In the genomic region with DNA sequence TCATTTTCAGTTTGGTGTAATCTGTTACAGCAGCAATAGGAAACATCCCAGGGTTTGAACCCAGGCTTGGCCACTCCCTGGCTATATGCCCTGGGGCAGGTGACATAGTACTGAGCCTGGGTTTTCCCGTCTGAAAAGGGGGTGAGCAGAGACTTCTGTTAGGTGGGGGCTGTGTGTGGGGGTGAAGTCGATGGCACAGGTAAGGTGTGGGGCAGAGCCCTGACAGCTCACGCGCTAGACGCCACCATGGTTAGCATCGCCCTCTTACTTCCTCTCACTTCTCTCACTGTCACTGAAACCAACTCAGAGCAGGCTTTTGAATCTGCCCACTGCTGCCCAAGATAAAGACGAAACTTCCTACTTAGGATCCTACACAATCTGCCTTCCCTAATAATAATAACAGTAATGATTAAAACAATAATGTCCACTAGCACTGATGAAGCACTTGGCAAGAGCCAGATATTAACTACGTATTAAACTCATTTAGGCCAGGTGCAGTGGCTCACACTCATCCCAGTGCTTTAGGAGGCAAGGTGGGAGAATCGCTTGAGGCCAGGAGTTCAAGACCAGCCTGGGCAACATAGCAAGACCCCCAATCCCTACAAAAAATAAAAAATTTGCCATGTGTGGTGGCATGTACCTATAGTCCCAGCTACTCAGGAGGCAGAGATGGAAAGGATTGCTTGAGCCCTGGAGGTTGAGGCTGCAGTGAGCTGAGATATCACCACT, we compare ENCODE assay signal across 1 cellular context.
TF ChIP-seq lines count a peak whose summit lies in the region.

No MANE protein-coding gene starts in this region.

TF ChIP-seq in HepG2, 621 proteins besides CTCF, POLR2A, EP300 and RAD21 (continued from another document):
- TF ChIP-seq, protein P1, sequence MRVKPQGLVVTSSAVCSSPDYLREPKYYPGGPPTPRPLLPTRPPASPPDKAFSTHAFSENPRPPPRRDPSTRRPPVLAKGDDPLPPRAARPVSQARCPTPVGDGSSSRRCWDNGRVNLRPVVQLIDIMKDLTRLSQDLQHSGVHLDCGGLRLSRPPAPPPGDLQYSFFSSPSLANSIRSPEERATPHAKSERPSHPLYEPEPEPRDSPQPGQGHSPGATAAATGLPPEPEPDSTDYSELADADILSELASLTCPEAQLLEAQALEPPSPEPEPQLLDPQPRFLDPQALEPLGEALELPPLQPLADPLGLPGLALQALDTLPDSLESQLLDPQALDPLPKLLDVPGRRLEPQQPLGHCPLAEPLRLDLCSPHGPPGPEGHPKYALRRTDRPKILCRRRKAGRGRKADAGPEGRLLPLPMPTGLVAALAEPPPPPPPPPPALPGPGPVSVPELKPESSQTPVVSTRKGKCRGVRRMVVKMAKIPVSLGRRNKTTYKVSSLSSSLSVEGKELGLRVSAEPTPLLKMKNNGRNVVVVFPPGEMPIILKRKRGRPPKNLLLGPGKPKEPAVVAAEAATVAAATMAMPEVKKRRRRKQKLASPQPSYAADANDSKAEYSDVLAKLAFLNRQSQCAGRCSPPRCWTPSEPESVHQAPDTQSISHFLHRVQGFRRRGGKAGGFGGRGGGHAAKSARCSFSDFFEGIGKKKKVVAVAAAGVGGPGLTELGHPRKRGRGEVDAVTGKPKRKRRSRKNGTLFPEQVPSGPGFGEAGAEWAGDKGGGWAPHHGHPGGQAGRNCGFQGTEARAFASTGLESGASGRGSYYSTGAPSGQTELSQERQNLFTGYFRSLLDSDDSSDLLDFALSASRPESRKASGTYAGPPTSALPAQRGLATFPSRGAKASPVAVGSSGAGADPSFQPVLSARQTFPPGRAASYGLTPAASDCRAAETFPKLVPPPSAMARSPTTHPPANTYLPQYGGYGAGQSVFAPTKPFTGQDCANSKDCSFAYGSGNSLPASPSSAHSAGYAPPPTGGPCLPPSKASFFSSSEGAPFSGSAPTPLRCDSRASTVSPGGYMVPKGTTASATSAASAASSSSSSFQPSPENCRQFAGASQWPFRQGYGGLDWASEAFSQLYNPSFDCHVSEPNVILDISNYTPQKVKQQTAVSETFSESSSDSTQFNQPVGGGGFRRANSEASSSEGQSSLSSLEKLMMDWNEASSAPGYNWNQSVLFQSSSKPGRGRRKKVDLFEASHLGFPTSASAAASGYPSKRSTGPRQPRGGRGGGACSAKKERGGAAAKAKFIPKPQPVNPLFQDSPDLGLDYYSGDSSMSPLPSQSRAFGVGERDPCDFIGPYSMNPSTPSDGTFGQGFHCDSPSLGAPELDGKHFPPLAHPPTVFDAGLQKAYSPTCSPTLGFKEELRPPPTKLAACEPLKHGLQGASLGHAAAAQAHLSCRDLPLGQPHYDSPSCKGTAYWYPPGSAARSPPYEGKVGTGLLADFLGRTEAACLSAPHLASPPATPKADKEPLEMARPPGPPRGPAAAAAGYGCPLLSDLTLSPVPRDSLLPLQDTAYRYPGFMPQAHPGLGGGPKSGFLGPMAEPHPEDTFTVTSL (CRISPR knock-in tag; IDR thresholded peaks at IDR 0.05; ENCODE audit: borderline replicate concordance), result 0 out of 2 replicates have a peak, but pooled peaks have one; percentile 13
- TF ChIP-seq, protein P2, sequence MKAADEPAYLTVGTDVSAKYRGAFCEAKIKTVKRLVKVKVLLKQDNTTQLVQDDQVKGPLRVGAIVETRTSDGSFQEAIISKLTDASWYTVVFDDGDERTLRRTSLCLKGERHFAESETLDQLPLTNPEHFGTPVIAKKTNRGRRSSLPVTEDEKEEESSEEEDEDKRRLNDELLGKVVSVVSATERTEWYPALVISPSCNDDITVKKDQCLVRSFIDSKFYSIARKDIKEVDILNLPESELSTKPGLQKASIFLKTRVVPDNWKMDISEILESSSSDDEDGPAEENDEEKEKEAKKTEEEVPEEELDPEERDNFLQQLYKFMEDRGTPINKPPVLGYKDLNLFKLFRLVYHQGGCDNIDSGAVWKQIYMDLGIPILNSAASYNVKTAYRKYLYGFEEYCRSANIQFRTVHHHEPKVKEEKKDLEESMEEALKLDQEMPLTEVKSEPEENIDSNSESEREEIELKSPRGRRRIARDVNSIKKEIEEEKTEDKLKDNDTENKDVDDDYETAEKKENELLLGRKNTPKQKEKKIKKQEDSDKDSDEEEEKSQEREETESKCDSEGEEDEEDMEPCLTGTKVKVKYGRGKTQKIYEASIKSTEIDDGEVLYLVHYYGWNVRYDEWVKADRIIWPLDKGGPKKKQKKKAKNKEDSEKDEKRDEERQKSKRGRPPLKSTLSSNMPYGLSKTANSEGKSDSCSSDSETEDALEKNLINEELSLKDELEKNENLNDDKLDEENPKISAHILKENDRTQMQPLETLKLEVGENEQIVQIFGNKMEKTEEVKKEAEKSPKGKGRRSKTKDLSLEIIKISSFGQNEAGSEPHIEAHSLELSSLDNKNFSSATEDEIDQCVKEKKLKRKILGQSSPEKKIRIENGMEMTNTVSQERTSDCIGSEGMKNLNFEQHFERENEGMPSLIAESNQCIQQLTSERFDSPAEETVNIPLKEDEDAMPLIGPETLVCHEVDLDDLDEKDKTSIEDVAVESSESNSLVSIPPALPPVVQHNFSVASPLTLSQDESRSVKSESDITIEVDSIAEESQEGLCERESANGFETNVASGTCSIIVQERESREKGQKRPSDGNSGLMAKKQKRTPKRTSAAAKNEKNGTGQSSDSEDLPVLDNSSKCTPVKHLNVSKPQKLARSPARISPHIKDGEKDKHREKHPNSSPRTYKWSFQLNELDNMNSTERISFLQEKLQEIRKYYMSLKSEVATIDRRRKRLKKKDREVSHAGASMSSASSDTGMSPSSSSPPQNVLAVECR (CRISPR knock-in tag; IDR thresholded peaks at IDR 0.05; ENCODE audit: borderline replicate concordance), result 0 out of 2 replicates have a peak, but pooled peaks have one; percentile 32
- TF ChIP-seq FOSL2 (CRISPR knock-in tag; IDR thresholded peaks at IDR 0.05), result 0 out of 2 replicates have a peak, but pooled peaks have one; percentile 11
- no peak for TF ChIP-seq ZNF546 (CRISPR knock-in tag; conservative IDR thresholded peaks at IDR 0.05)
- TF ChIP-seq, protein P3, sequence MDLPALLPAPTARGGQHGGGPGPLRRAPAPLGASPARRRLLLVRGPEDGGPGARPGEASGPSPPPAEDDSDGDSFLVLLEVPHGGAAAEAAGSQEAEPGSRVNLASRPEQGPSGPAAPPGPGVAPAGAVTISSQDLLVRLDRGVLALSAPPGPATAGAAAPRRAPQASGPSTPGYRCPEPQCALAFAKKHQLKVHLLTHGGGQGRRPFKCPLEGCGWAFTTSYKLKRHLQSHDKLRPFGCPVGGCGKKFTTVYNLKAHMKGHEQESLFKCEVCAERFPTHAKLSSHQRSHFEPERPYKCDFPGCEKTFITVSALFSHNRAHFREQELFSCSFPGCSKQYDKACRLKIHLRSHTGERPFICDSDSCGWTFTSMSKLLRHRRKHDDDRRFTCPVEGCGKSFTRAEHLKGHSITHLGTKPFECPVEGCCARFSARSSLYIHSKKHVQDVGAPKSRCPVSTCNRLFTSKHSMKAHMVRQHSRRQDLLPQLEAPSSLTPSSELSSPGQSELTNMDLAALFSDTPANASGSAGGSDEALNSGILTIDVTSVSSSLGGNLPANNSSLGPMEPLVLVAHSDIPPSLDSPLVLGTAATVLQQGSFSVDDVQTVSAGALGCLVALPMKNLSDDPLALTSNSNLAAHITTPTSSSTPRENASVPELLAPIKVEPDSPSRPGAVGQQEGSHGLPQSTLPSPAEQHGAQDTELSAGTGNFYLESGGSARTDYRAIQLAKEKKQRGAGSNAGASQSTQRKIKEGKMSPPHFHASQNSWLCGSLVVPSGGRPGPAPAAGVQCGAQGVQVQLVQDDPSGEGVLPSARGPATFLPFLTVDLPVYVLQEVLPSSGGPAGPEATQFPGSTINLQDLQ (CRISPR knock-in tag; IDR thresholded peaks at IDR 0.05), result no peak
- 0 out of 2 replicates have a peak, but pooled peaks have one; percentile 9 for TF ChIP-seq ZNF430 (CRISPR knock-in tag; IDR thresholded peaks at IDR 0.05)
- TF ChIP-seq ZNF549 (CRISPR knock-in tag; IDR thresholded peaks at IDR 0.05), result no peak
- no peak for TF ChIP-seq SMARCE1 (IDR thresholded peaks at IDR 0.05; ENCODE audit: borderline replicate concordance)
- TF ChIP-seq RFX5 (IDR thresholded peaks at IDR 0.05; ENCODE audit: low read depth, low read length), result no peak
- TF ChIP-seq BORCS8-MEF2B (CRISPR knock-in tag; IDR thresholded peaks at IDR 0.05), result 0 out of 2 replicates have a peak, but pooled peaks have one; percentile 26
- 0 out of 2 replicates have a peak, but pooled peaks have one; percentile 20 for TF ChIP-seq SALL1 (CRISPR knock-in tag; IDR thresholded peaks at IDR 0.05)
- no peak for TF ChIP-seq NFYB (CRISPR knock-in tag; IDR thresholded peaks at IDR 0.05)
- no peak for TF ChIP-seq TRIM24 (CRISPR knock-in tag; IDR thresholded peaks at IDR 0.05)
- TF ChIP-seq ARNT2 (CRISPR knock-in tag; IDR thresholded peaks at IDR 0.05; ENCODE audit: low read depth), result 0 out of 2 replicates have a peak, but pooled peaks have one; percentile 46
- TF ChIP-seq KAT7 (CRISPR knock-in tag; IDR thresholded peaks at IDR 0.05; ENCODE audit: borderline replicate concordance), result 0 out of 2 replicates have a peak, but pooled peaks have one; percentile 24
- no peak for TF ChIP-seq CREBL2 (CRISPR knock-in tag; IDR thresholded peaks at IDR 0.05; ENCODE audit: borderline replicate concordance)
- TF ChIP-seq, protein P4, sequence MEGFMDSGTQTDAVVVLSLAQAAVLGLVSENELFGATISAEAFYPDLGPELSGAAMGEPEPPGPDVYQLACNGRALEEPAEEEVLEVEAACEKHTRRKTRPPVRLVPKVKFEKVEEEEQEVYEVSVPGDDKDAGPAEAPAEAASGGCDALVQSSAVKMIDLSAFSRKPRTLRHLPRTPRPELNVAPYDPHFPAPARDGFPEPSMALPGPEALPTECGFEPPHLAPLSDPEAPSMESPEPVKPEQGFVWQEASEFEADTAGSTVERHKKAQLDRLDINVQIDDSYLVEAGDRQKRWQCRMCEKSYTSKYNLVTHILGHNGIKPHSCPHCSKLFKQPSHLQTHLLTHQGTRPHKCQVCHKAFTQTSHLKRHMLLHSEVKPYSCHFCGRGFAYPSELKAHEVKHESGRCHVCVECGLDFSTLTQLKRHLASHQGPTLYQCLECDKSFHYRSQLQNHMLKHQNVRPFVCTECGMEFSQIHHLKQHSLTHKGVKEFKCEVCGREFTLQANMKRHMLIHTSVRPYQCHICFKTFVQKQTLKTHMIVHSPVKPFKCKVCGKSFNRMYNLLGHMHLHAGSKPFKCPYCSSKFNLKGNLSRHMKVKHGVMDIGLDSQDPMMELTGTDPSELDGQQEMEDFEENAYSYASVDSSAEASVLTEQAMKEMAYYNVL (CRISPR knock-in tag; IDR thresholded peaks at IDR 0.05; ENCODE audit: borderline replicate concordance), result 0 out of 2 replicates have a peak, but pooled peaks have one; percentile 26
- no peak for TF ChIP-seq ZNF75D (CRISPR knock-in tag; IDR thresholded peaks at IDR 0.05; ENCODE audit: borderline replicate concordance)
- TF ChIP-seq, protein P5, sequence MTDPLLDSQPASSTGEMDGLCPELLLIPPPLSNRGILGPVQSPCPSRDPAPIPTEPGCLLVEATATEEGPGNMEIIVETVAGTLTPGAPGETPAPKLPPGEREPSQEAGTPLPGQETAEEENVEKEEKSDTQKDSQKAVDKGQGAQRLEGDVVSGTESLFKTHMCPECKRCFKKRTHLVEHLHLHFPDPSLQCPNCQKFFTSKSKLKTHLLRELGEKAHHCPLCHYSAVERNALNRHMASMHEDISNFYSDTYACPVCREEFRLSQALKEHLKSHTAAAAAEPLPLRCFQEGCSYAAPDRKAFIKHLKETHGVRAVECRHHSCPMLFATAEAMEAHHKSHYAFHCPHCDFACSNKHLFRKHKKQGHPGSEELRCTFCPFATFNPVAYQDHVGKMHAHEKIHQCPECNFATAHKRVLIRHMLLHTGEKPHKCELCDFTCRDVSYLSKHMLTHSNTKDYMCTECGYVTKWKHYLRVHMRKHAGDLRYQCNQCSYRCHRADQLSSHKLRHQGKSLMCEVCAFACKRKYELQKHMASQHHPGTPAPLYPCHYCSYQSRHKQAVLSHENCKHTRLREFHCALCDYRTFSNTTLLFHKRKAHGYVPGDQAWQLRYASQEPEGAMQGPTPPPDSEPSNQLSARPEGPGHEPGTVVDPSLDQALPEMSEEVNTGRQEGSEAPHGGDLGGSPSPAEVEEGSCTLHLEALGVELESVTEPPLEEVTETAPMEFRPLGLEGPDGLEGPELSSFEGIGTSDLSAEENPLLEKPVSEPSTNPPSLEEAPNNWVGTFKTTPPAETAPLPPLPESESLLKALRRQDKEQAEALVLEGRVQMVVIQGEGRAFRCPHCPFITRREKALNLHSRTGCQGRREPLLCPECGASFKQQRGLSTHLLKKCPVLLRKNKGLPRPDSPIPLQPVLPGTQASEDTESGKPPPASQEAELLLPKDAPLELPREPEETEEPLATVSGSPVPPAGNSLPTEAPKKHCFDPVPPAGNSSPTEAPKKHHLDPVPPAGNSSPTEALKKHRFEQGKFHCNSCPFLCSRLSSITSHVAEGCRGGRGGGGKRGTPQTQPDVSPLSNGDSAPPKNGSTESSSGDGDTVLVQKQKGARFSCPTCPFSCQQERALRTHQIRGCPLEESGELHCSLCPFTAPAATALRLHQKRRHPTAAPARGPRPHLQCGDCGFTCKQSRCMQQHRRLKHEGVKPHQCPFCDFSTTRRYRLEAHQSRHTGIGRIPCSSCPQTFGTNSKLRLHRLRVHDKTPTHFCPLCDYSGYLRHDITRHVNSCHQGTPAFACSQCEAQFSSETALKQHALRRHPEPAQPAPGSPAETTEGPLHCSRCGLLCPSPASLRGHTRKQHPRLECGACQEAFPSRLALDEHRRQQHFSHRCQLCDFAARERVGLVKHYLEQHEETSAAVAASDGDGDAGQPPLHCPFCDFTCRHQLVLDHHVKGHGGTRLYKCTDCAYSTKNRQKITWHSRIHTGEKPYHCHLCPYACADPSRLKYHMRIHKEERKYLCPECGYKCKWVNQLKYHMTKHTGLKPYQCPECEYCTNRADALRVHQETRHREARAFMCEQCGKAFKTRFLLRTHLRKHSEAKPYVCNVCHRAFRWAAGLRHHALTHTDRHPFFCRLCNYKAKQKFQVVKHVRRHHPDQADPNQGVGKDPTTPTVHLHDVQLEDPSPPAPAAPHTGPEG (CRISPR knock-in tag; IDR thresholded peaks at IDR 0.05), result no peak
- 0 out of 2 replicates have a peak, but pooled peaks have one; percentile 22 for TF ChIP-seq TARDBP (CRISPR knock-in tag; IDR thresholded peaks at IDR 0.05)
- TF ChIP-seq U2AF2 (IDR thresholded peaks at IDR 0.05; ENCODE audit: low read depth, low read length), result no peak
- no peak for TF ChIP-seq ZNF136 (CRISPR knock-in tag; IDR thresholded peaks at IDR 0.05; ENCODE audit: low read depth)
- TF ChIP-seq, protein P6, sequence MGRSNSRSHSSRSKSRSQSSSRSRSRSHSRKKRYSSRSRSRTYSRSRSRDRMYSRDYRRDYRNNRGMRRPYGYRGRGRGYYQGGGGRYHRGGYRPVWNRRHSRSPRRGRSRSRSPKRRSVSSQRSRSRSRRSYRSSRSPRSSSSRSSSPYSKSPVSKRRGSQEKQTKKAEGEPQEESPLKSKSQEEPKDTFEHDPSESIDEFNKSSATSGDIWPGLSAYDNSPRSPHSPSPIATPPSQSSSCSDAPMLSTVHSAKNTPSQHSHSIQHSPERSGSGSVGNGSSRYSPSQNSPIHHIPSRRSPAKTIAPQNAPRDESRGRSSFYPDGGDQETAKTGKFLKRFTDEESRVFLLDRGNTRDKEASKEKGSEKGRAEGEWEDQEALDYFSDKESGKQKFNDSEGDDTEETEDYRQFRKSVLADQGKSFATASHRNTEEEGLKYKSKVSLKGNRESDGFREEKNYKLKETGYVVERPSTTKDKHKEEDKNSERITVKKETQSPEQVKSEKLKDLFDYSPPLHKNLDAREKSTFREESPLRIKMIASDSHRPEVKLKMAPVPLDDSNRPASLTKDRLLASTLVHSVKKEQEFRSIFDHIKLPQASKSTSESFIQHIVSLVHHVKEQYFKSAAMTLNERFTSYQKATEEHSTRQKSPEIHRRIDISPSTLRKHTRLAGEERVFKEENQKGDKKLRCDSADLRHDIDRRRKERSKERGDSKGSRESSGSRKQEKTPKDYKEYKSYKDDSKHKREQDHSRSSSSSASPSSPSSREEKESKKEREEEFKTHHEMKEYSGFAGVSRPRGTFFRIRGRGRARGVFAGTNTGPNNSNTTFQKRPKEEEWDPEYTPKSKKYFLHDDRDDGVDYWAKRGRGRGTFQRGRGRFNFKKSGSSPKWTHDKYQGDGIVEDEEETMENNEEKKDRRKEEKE (IDR thresholded peaks at IDR 0.05), result no peak
- no peak for TF ChIP-seq ZNF552 (CRISPR knock-in tag; IDR thresholded peaks at IDR 0.05; ENCODE audit: borderline replicate concordance)
